ENCODE assay signal across 11 cellular contexts in the genomic region with DNA sequence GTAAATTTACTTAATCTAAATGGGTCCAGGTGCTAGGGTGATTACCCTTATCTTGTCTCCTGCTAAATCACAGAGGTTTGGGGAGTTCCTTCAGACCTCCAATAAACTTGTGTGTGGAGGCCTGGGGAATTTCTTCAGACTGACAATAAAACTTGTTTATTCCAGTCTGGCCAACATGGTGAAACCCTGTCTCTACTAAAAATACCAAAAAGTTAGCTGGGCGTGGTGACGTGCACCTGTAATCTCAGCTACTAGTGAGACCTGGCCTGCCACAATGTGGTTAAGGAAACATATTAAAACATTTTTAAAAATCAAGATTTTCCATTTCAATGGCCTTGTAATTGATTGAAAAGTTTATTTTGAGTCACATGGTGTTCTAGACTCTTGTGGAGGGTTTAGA.
DNase-seq lines count a peak whose midpoint lies in the region; ATAC-seq and TF ChIP-seq lines count a peak whose summit lies in the region.
"Had no signal": no experiment of that assay in that cellular context is flagged by ENCODE, and none has a peak within 500 bp of the region (broad histone marks: within the 10 kb centered on the region; RNA-seq: fewer than 3 reads in every experiment).

No MANE protein-coding gene starts in this region.

- intact Hi-C loops in mammary epithelial cell (cut with micrococcal nuclease) (no loop called here), posterior cingulate gyrus (cut with DNase I) (no loop called here)

- peak overlapping the region in 1 of 3 donors; percentile 55 for H3K4me3 Mint-ChIP-seq in T-cell
- H3K4me3 Mint-ChIP-seq in nephron, result no peak overlapping the region

- H3K27me3 Mint-ChIP-seq in T-cell (no peaks in the 10 kb centered on the region), nephron (ENCODE audit: low read depth) (no peaks in the 10 kb centered on the region)

- POLR2A ChIA-PET in T-cell (lab: Charles Lee), result no interaction called here

- no peaks in the 10 kb centered on the region for H3K4me1 ChIP-seq in mammary epithelial cell (ENCODE audit: insufficient read depth, low read length)

- no peak for TF ChIP-seq CTCF in nephron (IDR thresholded peaks at IDR 0.05; ENCODE audit: unreplicated experiment in 3 of 3)
- TF ChIP-seq CTCF in mammary epithelial cell (conservative IDR thresholded peaks at IDR 0.05 in 1 of 2, IDR thresholded peaks at IDR 0.05 in 1 of 2; ENCODE audit: extremely low read depth in 1 of 2, insufficient read depth in 1 of 2, low read depth in 1 of 2, low read length in 2 of 2), result no peak

- in situ Hi-C loops in mammary epithelial cell (cut with MboI; ENCODE audit: low sequenced_read_pairs in 2 of 2), result no loop called here

- H4K20me1 ChIP-seq in mammary epithelial cell (ENCODE audit: insufficient read depth, low read length), result no peaks in the 10 kb centered on the region

- CTCF ChIA-PET in T-cell (lab: Charles Lee) (no interaction called here), mammary epithelial cell (lab: Charles Lee; ENCODE audit: low non-redundant PET) (no interaction called here)

- H3K9me3 Mint-ChIP-seq in T-cell (no peaks in the 10 kb centered on the region), nephron (no peaks in the 10 kb centered on the region)
- H3K9me3 Mint-ChIP-seq: activated naive CD4-positive, alpha-beta T cell treated with anti-CD3 and anti-CD28 coated beads for 36 hours had no signal

- 96% methylated on average over 2 of the region's 2 CpGs for WGBS in mammary epithelial cell (ENCODE audit: low coverage, missing lambda C conversion rate)

- no peaks in the 10 kb centered on the region for H3K9me3 ChIP-seq in mammary epithelial cell (replicated peaks; ENCODE audit: insufficient read depth, low read length)
- H3K9me3 ChIP-seq: Peyer's patch had no signal

- no peak for DNase-seq in T-cell
- DNase-seq in C1 segment of cervical spinal cord (lab: John Stamatoyannopoulos, UW), result no peak
- no peak for DNase-seq in mammary epithelial cell
- no peak for DNase-seq in posterior cingulate gyrus
- DNase-seq in activated effector memory CD4-positive, alpha-beta T cell treated with Interleukin-2 at 50 U/mL for 16 hours, result no peak
- DNase-seq: KG1 had no signal

- no peak overlapping the region for H3K27ac ChIP-seq in mammary epithelial cell (ENCODE audit: insufficient read depth, low read depth, low read length)

- no peak overlapping the region for H3K9ac ChIP-seq in mammary epithelial cell (ENCODE audit: insufficient read depth, low read length)

- H3K79me2 ChIP-seq in mammary epithelial cell (ENCODE audit: insufficient read depth, low read length), result no peaks in the 10 kb centered on the region

- no peaks in the 10 kb centered on the region for H3K36me3 Mint-ChIP-seq in T-cell
- H3K36me3 Mint-ChIP-seq in nephron (ENCODE audit: low read depth), result peaks cover 5% of the 10 kb centered on the region

- H3K4me3 ChIP-seq in mammary epithelial cell (replicated peaks in 1 of 3; ENCODE audit: insufficient read depth in 1 of 3, low read depth in 2 of 3, low read length in 3 of 3), result no peak overlapping the region
- H3K4me3 ChIP-seq: Peyer's patch had no signal

- H2AFZ ChIP-seq in mammary epithelial cell (ENCODE audit: low read depth, low read length), result no peak overlapping the region

- H3K4me2 ChIP-seq in mammary epithelial cell (ENCODE audit: insufficient read depth, low read depth, low read length), result no peak overlapping the region

- H3K27me3 ChIP-seq in mammary epithelial cell (ENCODE audit: insufficient read depth, low read length), result no peaks in the 10 kb centered on the region
- H3K27me3 ChIP-seq: Peyer's patch had no signal

- H3K27ac Mint-ChIP-seq in T-cell (peak overlapping the region; percentile 79 to 96), nephron (peak overlapping the region; percentile 71 to 96 (median 82))

- dilution Hi-C loops in mammary epithelial cell (cut with HindIII; ENCODE audit: low sequenced_read_pairs), result no loop called here

- H3K4me1 Mint-ChIP-seq in T-cell (peaks cover 25 to 28% (median 28%) of the 10 kb centered on the region in 3 donors), nephron (peaks cover 30% of the 10 kb centered on the region)

- ATAC-seq in GM18868 (IDR thresholded peaks at IDR 0.05; ENCODE audit: unreplicated experiment) (peak; percentile 38), HG02642 (IDR thresholded peaks at IDR 0.05; ENCODE audit: poor library complexity, unreplicated experiment) (peak; percentile 53), T-cell (replicated peaks in 1 of 4) (no peak)

- H3K36me3 ChIP-seq in mammary epithelial cell (ENCODE audit: insufficient read depth, low read length), result no peaks in the 10 kb centered on the region
- H3K36me3 ChIP-seq: Peyer's patch had no signal

- no TSS peak for BruUV-seq in mammary epithelial cell (replicated peaks; lab: Mats Ljungman, UMichigan)

Comparison
In these comparisons a context has a peak if more than half of its experiments do, and no peak if none do; other contexts are left out.
1. ATAC-seq: peak in GM18868 (single experiment) and HG02642 (single experiment); none in T-cell (0 of 4).